8 cellular contexts compared by ENCODE assay signal in genomic region chr3:24496529-24497482, GRCh38. TPM values are rescaled to one million over a fixed set of nuclear protein-coding genes. Genes with fewer than 3 reads are reported as not detected.
DNase-seq lines count a peak whose midpoint lies in the region; ATAC-seq and TF ChIP-seq lines count a peak whose summit lies in the region.

No MANE protein-coding gene starts in this region.

- peak overlapping the region in 3 of 4 donors; percentile 93 to 94 (median 94) for H3K27ac ChIP-seq in esophagus squamous epithelium

- H3K9me3 Mint-ChIP-seq in nephron progenitor cell = no peaks in the 10 kb centered on the region

- no peak for TF ChIP-seq POLR2A in esophagus squamous epithelium (IDR thresholded peaks at IDR 0.05)

- peak; percentile 84 for DNase-seq in ELF-1 (ENCODE audit: low read depth, low spot score)
- DNase-seq in NCI-H748 treated with DMSO at 0.1 percent for 48 hours (lab: John Stamatoyannopoulos, UW) = peak; percentile 4
- DNase-seq in esophagus squamous epithelium (lab: John Stamatoyannopoulos, UW) = no peak
- DNase-seq in nephron progenitor cell = peak; percentile 64
- no peak for DNase-seq in GOT3 (lab: John Stamatoyannopoulos, UW)
- no peak for DNase-seq in GDM1 (lab: John Stamatoyannopoulos, UW)

- peaks cover 4% of the 10 kb centered on the region for H3K4me1 Mint-ChIP-seq in nephron progenitor cell

- H3K4me3 ChIP-seq in esophagus squamous epithelium = no peak overlapping the region

- H3K27ac Mint-ChIP-seq in nephron progenitor cell = no peak overlapping the region

- peaks cover 0 to 40% (median 4%) of the 10 kb centered on the region in 3 donors for H3K4me1 ChIP-seq in esophagus squamous epithelium

- no peaks in the 10 kb centered on the region for H3K9me3 ChIP-seq in esophagus squamous epithelium

- intact Hi-C loops in esophagus squamous epithelium (cut with DNase I) = no loop called here

- no peak for ATAC-seq in GM21528 (IDR thresholded peaks at IDR 0.05; ENCODE audit: low FRiP score, unreplicated experiment)
- ATAC-seq in HG03354 (IDR thresholded peaks at IDR 0.05; ENCODE audit: poor library complexity, severe bottlenecking, unreplicated experiment) = no peak

- no peaks in the 10 kb centered on the region for H3K36me3 ChIP-seq in esophagus squamous epithelium

- H3K4me3 Mint-ChIP-seq in nephron progenitor cell = peak overlapping the region; percentile 89

- H3K27me3 Mint-ChIP-seq in nephron progenitor cell (ENCODE audit: low read depth, poor library complexity) = peaks cover 67% of the 10 kb centered on the region

- WGBS in esophagus squamous epithelium, 2 donors = 77 to 79% methylated on average over 10 to 15 of the region's 16 CpGs

- H3K27me3 ChIP-seq in esophagus squamous epithelium = peaks cover 0 to 15% (median 0%) of the 10 kb centered on the region in 4 donors

- H3K36me3 Mint-ChIP-seq in nephron progenitor cell (ENCODE audit: low read depth) = no peaks in the 10 kb centered on the region

- TF ChIP-seq CTCF in esophagus squamous epithelium (IDR thresholded peaks at IDR 0.05) (peak in 2 of 6 experiments; percentile 30 to 34), nephron progenitor cell (IDR thresholded peaks at IDR 0.05) (peak; percentile 42)

RNA-seq across cellular contexts. Expression of gene THRB, which starts 2.2 kb away (rescaled TPM):
- total RNA-seq in esophagus squamous epithelium = 10 to 100 TPM in 1 of 4 donors, 1 to 10 TPM in 3; 3.7 to 11.3 (median 6.1) TPM

Comparison
In these comparisons a context has a peak if more than half of its experiments do, and no peak if none do; other contexts are left out.
1. DNase-seq: peak in ELF-1 (single experiment), NCI-H748 treated with DMSO at 0.1 percent for 48 hours (single experiment) and nephron progenitor cell (single experiment); none in esophagus squamous epithelium (single experiment), GOT3 (single experiment) and GDM1 (single experiment).